Comparison of ENCODE assay signal across 18 cellular contexts in the genomic region with DNA sequence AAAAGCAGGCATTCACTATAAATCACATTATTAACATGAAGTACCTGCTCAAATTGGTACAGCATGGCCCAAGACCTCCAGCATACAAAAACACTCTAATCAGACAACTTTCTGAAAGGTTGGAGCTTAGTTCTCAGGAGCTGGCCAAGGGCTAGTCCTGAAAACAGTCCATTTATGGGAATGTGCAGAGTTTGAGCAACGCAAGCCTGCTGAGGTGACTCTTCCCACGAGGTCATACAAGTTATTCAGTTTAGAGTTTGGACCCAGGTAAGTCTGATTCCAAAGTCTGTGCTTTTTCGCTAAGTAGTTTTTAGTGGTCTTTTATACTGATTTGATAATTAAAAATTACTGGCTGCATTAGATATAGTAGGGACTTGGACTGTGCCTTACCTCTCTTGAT. TPM values are rescaled to one million over a fixed set of nuclear protein-coding genes. Genes with fewer than 3 reads are reported as not detected.
A peak's percentile ranks its signal among the peaks of the same experiment; 100 is the strongest.
DNase-seq lines count a peak whose midpoint lies in the region; ATAC-seq, FAIRE-seq and TF ChIP-seq lines count a peak whose summit lies in the region.
"Had no signal": no experiment of that assay in that cellular context is flagged by ENCODE, and none has a peak within 500 bp of the region (broad histone marks: within the 10 kb centered on the region; RNA-seq: fewer than 3 reads in every experiment).

No MANE protein-coding gene starts in this region.

- H3K4me3 ChIP-seq in right lobe of liver (no peak overlapping the region), aorta (ENCODE audit: low read length in 2 of 2) (no peak overlapping the region)

- H3K27me3 ChIP-seq in right lobe of liver = no peaks in the 10 kb centered on the region
- H3K27me3 ChIP-seq in aorta (ENCODE audit: control insufficient read depth in 1 of 2, insufficient read depth in 2 of 2, low read length in 1 of 2) = no peaks in the 10 kb centered on the region

- DNase-seq in A172 (ENCODE audit: low spot score) (peak; percentile 28), GM12891 (ENCODE audit: insufficient read length, low spot score) (no peak), astrocyte of the hippocampus (ENCODE audit: low read depth, low spot score) (peak; percentile 14), right lobe of liver (no peak), aorta (no peak), Ammon's horn (ENCODE audit: low spot score) (no peak)
- DNase-seq in activated naive CD4-positive, alpha-beta T cell treated with anti-CD3 and anti-CD28 coated beads, Interleukin-2, amount 50 U/mL, for 16 hours = no peak
- DNase-seq: CD8-positive, alpha-beta T cell; COR-L47; DMS153; DMS79 treated with DMSO at 0.1 percent for 48 hours; EL; GDM1; HCEC 1CT; HFFc6; KG1 had no signal

- H3K27ac ChIP-seq in right lobe of liver = peak overlapping the region in 1 of 3 donors; percentile 10
- H3K27ac ChIP-seq in aorta (ENCODE audit: low read depth in 1 of 2, low read length in 2 of 2) = no peak overlapping the region
- H3K27ac ChIP-seq: HL-60 had no signal

- TF ChIP-seq POLR2A in GM12891 (IDR thresholded peaks at IDR 0.05; ENCODE audit: low read depth, low read length) (no peak), right lobe of liver (IDR thresholded peaks at IDR 0.05) (no peak)

- ATAC-seq in right lobe of liver (peak; percentile 55 to 95 (median 72)), aorta (ENCODE audit: low FRiP score) (no peak)
- ATAC-seq: CD8-positive, alpha-beta T cell had no signal

- H3K4me1 ChIP-seq in right lobe of liver = peaks cover 0 to 7% (median 0%) of the 10 kb centered on the region in 4 donors
- peaks cover 0 to 2% of the 10 kb centered on the region in 2 donors for H3K4me1 ChIP-seq in aorta (ENCODE audit: control insufficient read depth in 1 of 2, insufficient read depth in 2 of 2, low read length in 2 of 2)

- WGBS in right lobe of liver (ENCODE audit: insufficient coverage, low coverage, low lambda C conversion rate, missing lambda C conversion rate) = 32% methylated on average over 2 of the region's 3 CpGs
- WGBS in aorta, 2 donors = 37 to 44% methylated on average over 3 of the region's 3 CpGs

- TF ChIP-seq CTCF in right lobe of liver (IDR thresholded peaks at IDR 0.05) = no peak

- H3K9me3 ChIP-seq in right lobe of liver = no peaks in the 10 kb centered on the region
- H3K9me3 ChIP-seq in aorta (ENCODE audit: control insufficient read depth, low read length) = no peaks in the 10 kb centered on the region

- FAIRE-seq in GM12891 (lab: Jason Lieb, UNC) = peak; percentile 20
- FAIRE-seq: D721Med had no signal

- intact Hi-C loops in right lobe of liver (cut with DNase I) (no loop called here), aorta (cut with DNase I) (no loop called here)

- H3K36me3 ChIP-seq in right lobe of liver (no peaks in the 10 kb centered on the region), aorta (ENCODE audit: control insufficient read depth in 1 of 2, insufficient read depth in 2 of 2, low read length in 1 of 2) (no peaks in the 10 kb centered on the region)

TF ChIP-seq in GM12891, 5 proteins besides CTCF, POLR2A, EP300 and RAD21:
- TF ChIP-seq POLR2AphosphoS5 (IDR thresholded peaks at IDR 0.05; ENCODE audit: low read depth, low read length) (no peak), POU2F2 (IDR thresholded peaks at IDR 0.05; ENCODE audit: low read depth, low read length) (no peak), PAX5 (IDR thresholded peaks at IDR 0.05; ENCODE audit: insufficient read depth, low read length, severe bottlenecking) (no peak), SPI1 (IDR thresholded peaks at IDR 0.05; ENCODE audit: low read depth, low read length) (no peak), TAF1 (IDR thresholded peaks at IDR 0.05; ENCODE audit: low read depth, low read length) (no peak)

RNA-seq across cellular contexts. Expression of gene AP3S1, which starts 52.6 kb away (rescaled TPM):
- total RNA-seq in A172 (2014; rRNA removed; shearing (Covaris generic)) = 514 and 552 TPM in 2 replicates
- polyA plus RNA-seq in GM12891 (2012; ENCODE audit: low read depth, missing spikeins) = 160 TPM
- total RNA-seq in right lobe of liver (10 to 100 TPM; 27.8 to 51.0 (median 40.4) TPM), aorta (100 to 1,000 TPM; 114 to 118 TPM)
- polyA plus RNA-seq in aorta = 100 to 1,000 TPM in 1 of 2 donors, 10 to 100 TPM in 1; 86.5 to 273 TPM

RNA-seq across cellular contexts. Expression of gene ATG12, which starts 53.0 kb away (rescaled TPM):
- total RNA-seq in A172 (2014; rRNA removed; shearing (Covaris generic)) = 134 and 164 TPM in 2 replicates
- polyA plus RNA-seq in GM12891 (2012; ENCODE audit: low read depth, missing spikeins) = 47.5 TPM
- total RNA-seq in right lobe of liver (10 to 100 TPM; 18.4 to 32.4 (median 21.8) TPM), aorta (10 to 100 TPM; 42.5 to 52.5 TPM)
- 10 to 100 TPM; 45.3 to 62.6 TPM for polyA plus RNA-seq in aorta

Comparison
In these comparisons a context has a peak if more than half of its experiments do, and no peak if none do; other contexts are left out.
1. DNase-seq: peak in A172 (single experiment) and astrocyte of the hippocampus (single experiment); none in GM12891 (single experiment), right lobe of liver (0 of 3), aorta (0 of 2), Ammon's horn (single experiment) and activated naive CD4-positive, alpha-beta T cell treated with anti-CD3 and anti-CD28 coated beads, Interleukin-2, amount 50 U/mL, for 16 hours (single experiment).